8 cellular contexts compared by ENCODE assay signal in the genomic region with DNA sequence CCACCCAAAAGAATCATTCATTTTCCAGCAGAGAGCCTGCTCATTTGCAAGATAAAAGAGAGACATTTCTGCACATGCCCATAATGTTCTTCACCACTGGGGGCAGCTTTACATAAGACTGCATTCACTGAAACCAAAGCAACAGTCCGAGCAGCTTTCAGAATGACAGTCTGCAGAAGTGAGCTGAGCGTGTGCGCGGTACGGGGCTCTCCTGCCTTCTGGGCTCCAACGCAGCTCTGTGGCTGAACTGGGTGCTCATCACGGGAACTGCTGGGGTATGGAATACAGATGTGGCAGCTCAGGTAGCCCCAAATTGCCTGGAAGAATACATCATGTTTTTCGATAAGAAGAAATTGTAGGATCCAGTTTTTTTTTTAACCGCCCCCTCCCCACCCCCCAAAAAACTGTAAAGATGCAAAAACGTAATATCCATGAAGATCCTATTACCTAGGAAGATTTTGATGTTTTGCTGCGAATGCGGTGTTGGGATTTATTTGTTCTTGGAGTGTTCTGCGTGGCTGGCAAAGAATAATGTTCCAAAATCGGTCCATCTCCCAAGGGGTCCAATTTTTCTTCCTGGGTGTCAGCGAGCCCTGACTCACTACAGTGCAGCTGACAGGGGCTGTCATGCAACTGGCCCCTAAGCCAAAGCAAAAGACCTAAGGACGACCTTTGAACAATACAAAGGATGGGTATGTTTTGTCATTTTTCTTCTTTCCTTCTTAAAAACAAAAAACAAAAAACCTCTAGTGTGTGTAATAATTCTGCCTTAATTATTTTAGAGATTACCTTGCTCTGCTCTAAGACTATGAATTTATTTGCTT. TPM values are rescaled to one million over a fixed set of nuclear protein-coding genes. Genes with fewer than 3 reads are reported as not detected.
DNase-seq lines count a peak whose midpoint lies in the region; ATAC-seq, FAIRE-seq and TF ChIP-seq lines count a peak whose summit lies in the region.

A gene (plus strand): TSS at position 141 of the 824 bp plus-strand sequence.

- peak; percentile 82 for TF ChIP-seq CTCF in C4-2B (conservative IDR thresholded peaks at IDR 0.05)

- DNase-seq in NCI-H1694 (lab: John Stamatoyannopoulos, UW) (peak; percentile 8), frontal cortex (ENCODE audit: low spot score in 2 of 2) (peak; percentile 38 to 45), nucleus accumbens (lab: John Stamatoyannopoulos, UW) (peak in 51 of 56 donors; percentile 1 to 88 (median 64)), NCI-H1930 (lab: John Stamatoyannopoulos, UW) (no peak)
- peak; percentile 3 to 19 for DNase-seq in activated CD4-positive, alpha-beta T cell treated with anti-CD3 and anti-CD28 coated beads, Interleukin-2, amount 50 U/mL, for 48 hours

- ATAC-seq in GM18508 (IDR thresholded peaks at IDR 0.05; ENCODE audit: insufficient read depth, unreplicated experiment) (peak; percentile 100), HG02885 (IDR thresholded peaks at IDR 0.05; ENCODE audit: poor library complexity, unreplicated experiment) (peak; percentile 100)

- FAIRE-seq in frontal cortex (lab: Jason Lieb, UNC) = no peak

- H3K27ac ChIP-seq in C4-2B = no peak within 1 kb of the TSS

RNA-seq across cellular contexts. Expression of the gene that starts here (rescaled TPM):
- total RNA-seq in frontal cortex = 14.7 TPM

Comparison
In these comparisons a context has a peak if more than half of its experiments do, and no peak if none do; other contexts are left out.
1. DNase-seq: peak in NCI-H1694 (single experiment), activated CD4-positive, alpha-beta T cell treated with anti-CD3 and anti-CD28 coated beads, Interleukin-2, amount 50 U/mL, for 48 hours (2 of 2), frontal cortex (2 of 2) and nucleus accumbens (51 of 56); none in NCI-H1930 (0 of 2).